In the genomic region with DNA sequence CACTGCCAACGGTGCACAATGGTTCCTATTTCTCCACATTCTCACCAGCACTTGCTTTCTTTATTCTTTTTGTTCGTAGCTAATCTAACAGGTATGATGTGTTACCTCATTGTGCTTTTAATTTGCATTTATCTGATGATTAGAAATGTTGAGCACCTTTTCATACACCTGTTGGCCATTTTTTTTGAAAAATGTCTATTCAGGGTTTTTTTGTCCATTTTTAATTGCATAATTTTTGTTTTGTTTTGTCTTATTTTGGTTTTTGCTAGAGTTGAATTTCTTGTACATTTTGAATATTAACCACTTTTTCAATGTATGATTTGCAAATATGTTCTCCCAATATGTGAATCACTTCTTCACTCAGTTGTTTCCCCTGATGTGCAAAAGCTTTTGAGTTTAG, we compare ENCODE assay signal across 11 cellular contexts.
"Had no signal": no experiment of that assay in that cellular context is flagged by ENCODE, and none has a peak within 500 bp of the region (broad histone marks: within the 10 kb centered on the region; RNA-seq: fewer than 3 reads in every experiment).

No MANE protein-coding gene starts in this region.

- H3K4me2 ChIP-seq: GM23338 had no signal

- ATAC-seq: GM23338, HCT116 had no signal

- DNase-seq: GM23248, GOT3, H7, H9, HCEC 1CT, HFFc6 had no signal

- H2AFZ ChIP-seq: GM23248, GM23338 had no signal

- H3K36me3 ChIP-seq: HAP-1 had no signal

- H3K4me1 ChIP-seq: HAP-1 had no signal

- H3K9ac ChIP-seq: GM23248 had no signal

- H3K4me3 ChIP-seq: GM23248, GM23338, HAP-1 had no signal

- FAIRE-seq: H1, H54 had no signal

- H3K27ac ChIP-seq: GM23248 had no signal

- H3K9me3 ChIP-seq: HAP-1 had no signal
